ENCODE assay signal across 9 cellular contexts in the genomic region with DNA sequence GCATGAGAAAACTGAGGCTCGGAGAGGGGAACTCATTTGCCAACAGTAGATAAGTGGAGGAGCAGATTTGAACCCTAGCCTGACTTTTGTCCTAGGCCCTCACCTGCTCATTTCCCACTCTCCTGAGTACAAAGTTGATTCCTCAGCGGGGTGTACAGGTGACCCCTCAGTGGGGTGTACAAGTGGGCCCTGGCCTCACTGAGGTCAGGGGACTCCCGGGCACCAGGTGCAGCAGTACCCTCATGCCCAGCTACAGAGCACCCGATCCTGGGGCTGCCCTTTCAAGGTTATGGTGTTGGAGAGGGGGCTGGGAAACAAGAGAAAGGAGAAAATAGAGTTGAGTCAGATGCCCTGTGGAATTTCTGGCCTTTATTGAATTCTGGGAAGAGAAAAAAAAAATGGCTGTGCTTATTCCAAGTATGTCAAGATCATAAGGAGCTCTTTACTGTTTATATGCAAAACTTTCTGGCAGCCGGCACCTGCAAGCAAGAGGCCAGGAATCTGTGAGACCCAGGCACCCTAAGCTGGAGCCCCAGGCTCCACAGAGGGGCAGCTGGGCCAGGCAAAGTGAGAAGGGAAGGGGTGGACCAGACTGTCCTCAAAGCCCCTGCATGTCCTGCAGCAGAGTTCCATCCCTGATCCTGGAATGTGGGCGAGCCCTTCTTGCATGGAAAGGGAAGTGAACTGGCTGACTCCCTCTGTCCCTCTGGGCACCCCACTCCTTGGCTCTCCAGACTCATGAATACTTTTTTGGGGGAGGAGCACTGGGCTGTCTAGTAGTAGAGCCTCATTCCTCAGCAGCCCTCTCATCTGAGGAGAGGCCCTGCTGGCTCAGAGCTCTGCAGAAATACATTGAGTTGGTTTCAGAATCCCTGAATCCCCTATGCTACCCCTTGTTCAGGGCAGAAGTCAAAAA. TPM values are rescaled to one million over a fixed set of nuclear protein-coding genes. Genes with fewer than 3 reads are reported as not detected.
A peak's percentile ranks its signal among the peaks of the same experiment; 100 is the strongest.
DNase-seq lines count a peak whose midpoint lies in the region; ATAC-seq and TF ChIP-seq lines count a peak whose summit lies in the region.
"Had no signal": no experiment of that assay in that cellular context is flagged by ENCODE, and none has a peak within 500 bp of the region (broad histone marks: within the 10 kb centered on the region; RNA-seq: fewer than 3 reads in every experiment).

No MANE protein-coding gene starts in this region.

- H3K79me2 ChIP-seq in osteoblast (ENCODE audit: insufficient read depth, low read length): no peaks in the 10 kb centered on the region

- peak overlapping the region; percentile 71 for H3K4me2 ChIP-seq in osteoblast (ENCODE audit: insufficient read depth, low read length)

- ATAC-seq in HG03354 (IDR thresholded peaks at IDR 0.05; ENCODE audit: poor library complexity, severe bottlenecking, unreplicated experiment): no peak
- ATAC-seq in HG03045 (IDR thresholded peaks at IDR 0.05; ENCODE audit: unreplicated experiment): no peak
- ATAC-seq in HG03342 (IDR thresholded peaks at IDR 0.05; ENCODE audit: unreplicated experiment): no peak

- H3K4me3 ChIP-seq in Peyer's patch (no peak overlapping the region), osteoblast (ENCODE audit: insufficient read depth, low read length) (peak overlapping the region; percentile 34)

- H3K9me3 ChIP-seq in Peyer's patch (no peaks in the 10 kb centered on the region), osteoblast (ENCODE audit: low read depth, low read length) (no peaks in the 10 kb centered on the region)

- H4K20me1 ChIP-seq in osteoblast (ENCODE audit: insufficient read depth, low read length): no peaks in the 10 kb centered on the region

- peak; percentile 81 for DNase-seq in AG20443 (ENCODE audit: low spot score)
- DNase-seq in Peyer's patch: peak in 1 of 3 donors; percentile 45
- DNase-seq in fibroblast of gingiva (ENCODE audit: low read depth): peak; percentile 70
- peak; percentile 90 for DNase-seq in osteoblast (ENCODE audit: insufficient read length, low spot score, missing footprints)
- DNase-seq in activated CD8-positive, alpha-beta memory T cell treated with anti-CD3 and anti-CD28 coated beads for 24 hours: no peak
- DNase-seq: cortex of kidney had no signal

- TF ChIP-seq POLR2A in Peyer's patch (IDR thresholded peaks at IDR 0.05): no peak

- no peak overlapping the region for H2AFZ ChIP-seq in osteoblast (ENCODE audit: low read length)

- H3K4me1 ChIP-seq in Peyer's patch: peaks cover 0 to 34% (median 0%) of the 10 kb centered on the region in 4 donors
- peaks cover 94% of the 10 kb centered on the region for H3K4me1 ChIP-seq in osteoblast (ENCODE audit: insufficient read depth, low read length)

- H3K27ac ChIP-seq in Peyer's patch (peak overlapping the region in 3 of 4 donors; percentile 13 to 59 (median 42)), osteoblast (ENCODE audit: low read depth, low read length) (peak overlapping the region; percentile 87)

- H3K36me3 ChIP-seq in Peyer's patch: no peaks in the 10 kb centered on the region
- no peaks in the 10 kb centered on the region for H3K36me3 ChIP-seq in osteoblast (ENCODE audit: insufficient read depth, low read length)

- H3K27me3 ChIP-seq in Peyer's patch: no peaks in the 10 kb centered on the region
- no peaks in the 10 kb centered on the region for H3K27me3 ChIP-seq in osteoblast (ENCODE audit: insufficient read depth, low read length)

- TF ChIP-seq CTCF in Peyer's patch (IDR thresholded peaks at IDR 0.05) (no peak), osteoblast (IDR thresholded peaks at IDR 0.05; ENCODE audit: extremely low read depth, low read depth, low read length) (no peak)

RNA-seq across cellular contexts. Expression of a gene that starts 43.1 kb away (rescaled TPM):
- total RNA-seq in Peyer's patch (10 to 100 TPM; 20.3 to 72.8 (median 31.6) TPM), osteoblast (205 and 300 TPM in 2 replicates)
